8 cellular contexts compared by ENCODE assay signal in genomic region chr6:53792973-53793317, GRCh38. TPM values are rescaled to one million over a fixed set of nuclear protein-coding genes. Genes with fewer than 3 reads are reported as not detected.
DNase-seq lines count a peak whose midpoint lies in the region; ATAC-seq, FAIRE-seq and TF ChIP-seq lines count a peak whose summit lies in the region.

No MANE protein-coding gene starts in this region.

- peak overlapping the region; percentile 72 for H2AFZ ChIP-seq in astrocyte (ENCODE audit: low read depth, low read length)

- H3K27ac Mint-ChIP-seq in activated naive CD4-positive, alpha-beta T cell treated with anti-CD3 and anti-CD28 coated beads, Interleukin-2, amount 10 ng/mL, durations not matched to agents 7 days and 5 days, result no peak overlapping the region
- H3K27ac Mint-ChIP-seq in astrocyte (ENCODE audit: unreplicated experiment), result peak overlapping the region; percentile 92

- CTCF ChIA-PET in activated naive CD4-positive, alpha-beta T cell treated with anti-CD3 and anti-CD28 coated beads, Interleukin-2, amount 10 ng/mL, durations not matched to agents 7 days and 5 days (lab: Charles Lee), result interaction anchor here (0.8 kb wide), 1 partner anchor 58 kb away, joined by 3 read pairs; no protein-coding TSS in a partner anchor

- no peak for TF ChIP-seq CTCF in astrocyte (IDR thresholded peaks at IDR 0.05; ENCODE audit: insufficient read depth, low read depth, low read length)
- no peak for TF ChIP-seq CTCF in left lung (IDR thresholded peaks at IDR 0.05)
- no peak for TF ChIP-seq CTCF in thyroid gland (IDR thresholded peaks at IDR 0.05)

- H3K4me1 ChIP-seq in astrocyte (ENCODE audit: insufficient read depth, low read length), result peaks cover 21% of the 10 kb centered on the region
- peaks cover 10 to 26% of the 10 kb centered on the region in 2 donors for H3K4me1 ChIP-seq in left lung
- peaks cover 10 to 12% of the 10 kb centered on the region in 2 donors for H3K4me1 ChIP-seq in thyroid gland

- H3K79me2 ChIP-seq in astrocyte (ENCODE audit: insufficient read depth, low read length), result peaks cover 3% of the 10 kb centered on the region

- H3K36me3 Mint-ChIP-seq in activated naive CD4-positive, alpha-beta T cell treated with anti-CD3 and anti-CD28 coated beads, Interleukin-2, amount 10 ng/mL, durations not matched to agents 7 days and 5 days, result peaks cover 2% of the 10 kb centered on the region
- H3K36me3 Mint-ChIP-seq in astrocyte (ENCODE audit: low read depth, unreplicated experiment), result peaks cover 1% of the 10 kb centered on the region

- intact Hi-C loops in left lung (cut with DNase I) (no loop called here), thyroid gland (cut with DNase I) (loop anchor here (10.0 kb wide), 1 partner anchor 152 kb away; no protein-coding TSS in a partner anchor)

- H3K4me1 Mint-ChIP-seq in activated naive CD4-positive, alpha-beta T cell treated with anti-CD3 and anti-CD28 coated beads, Interleukin-2, amount 10 ng/mL, durations not matched to agents 7 days and 5 days, result peaks cover 35% of the 10 kb centered on the region
- H3K4me1 Mint-ChIP-seq in astrocyte (ENCODE audit: low read depth, unreplicated experiment), result peaks cover 17% of the 10 kb centered on the region

- no peak for DNase-seq in activated naive CD4-positive, alpha-beta T cell treated with anti-CD3 and anti-CD28 coated beads, Interleukin-2, amount 10 ng/mL, durations not matched to agents 7 days and 5 days
- no peak for DNase-seq in activated naive CD4-positive, alpha-beta T cell (lab: John Stamatoyannopoulos, UW)
- DNase-seq in astrocyte (ENCODE audit: low read depth) (no peak), left lung (no peak), thyroid gland (no peak), HuH-7.5 (ENCODE audit: low spot score) (no peak), COR-L47 (lab: John Stamatoyannopoulos, UW) (no peak)

- H3K27ac ChIP-seq in astrocyte (ENCODE audit: low read depth, low read length) (no peak overlapping the region), left lung (peak overlapping the region in 1 of 2 donors; percentile 67), thyroid gland (peak overlapping the region; percentile 56 to 93 (median 87))

- H3K4me2 ChIP-seq in astrocyte (ENCODE audit: low read length), result peak overlapping the region; percentile 93

- H3K4me3 Mint-ChIP-seq in activated naive CD4-positive, alpha-beta T cell treated with anti-CD3 and anti-CD28 coated beads, Interleukin-2, amount 10 ng/mL, durations not matched to agents 7 days and 5 days, result peak overlapping the region; percentile 95
- H3K4me3 Mint-ChIP-seq in astrocyte (ENCODE audit: unreplicated experiment), result peak overlapping the region; percentile 95

- H3K36me3 ChIP-seq in astrocyte (ENCODE audit: insufficient read depth, low read length) (no peaks in the 10 kb centered on the region), left lung (no peaks in the 10 kb centered on the region), thyroid gland (no peaks in the 10 kb centered on the region)

- no peak overlapping the region for H3K9ac ChIP-seq in astrocyte (ENCODE audit: low read length)

- H3K27me3 ChIP-seq in astrocyte (ENCODE audit: insufficient read depth, low read length), result no peaks in the 10 kb centered on the region
- peaks cover 0 to 29% of the 10 kb centered on the region in 2 donors for H3K27me3 ChIP-seq in left lung
- H3K27me3 ChIP-seq in thyroid gland, result no peaks in the 10 kb centered on the region

- H3K9me3 Mint-ChIP-seq in activated naive CD4-positive, alpha-beta T cell treated with anti-CD3 and anti-CD28 coated beads, Interleukin-2, amount 10 ng/mL, durations not matched to agents 7 days and 5 days, result no peaks in the 10 kb centered on the region
- H3K9me3 Mint-ChIP-seq in astrocyte (ENCODE audit: unreplicated experiment), result peaks cover 4% of the 10 kb centered on the region

- peaks cover 16% of the 10 kb centered on the region for H4K20me1 ChIP-seq in astrocyte (ENCODE audit: insufficient read depth, low read length)

- TF ChIP-seq POLR2A in thyroid gland (IDR thresholded peaks at IDR 0.05), result no peak

- FAIRE-seq in astrocyte (lab: Jason Lieb, UNC), result no peak

- H3K9me3 ChIP-seq in astrocyte (ENCODE audit: insufficient read depth, low read depth, low read length), result no peaks in the 10 kb centered on the region
- H3K9me3 ChIP-seq in left lung, result peaks cover 0 to 17% of the 10 kb centered on the region in 2 donors
- no peaks in the 10 kb centered on the region for H3K9me3 ChIP-seq in thyroid gland

- peaks cover 61% of the 10 kb centered on the region for H3K27me3 Mint-ChIP-seq in activated naive CD4-positive, alpha-beta T cell treated with anti-CD3 and anti-CD28 coated beads, Interleukin-2, amount 10 ng/mL, durations not matched to agents 7 days and 5 days
- H3K27me3 Mint-ChIP-seq in astrocyte (ENCODE audit: low read depth, unreplicated experiment), result no peaks in the 10 kb centered on the region

- H3K4me3 ChIP-seq in astrocyte (ENCODE audit: insufficient read depth, low read depth, low read length) (peak overlapping the region; percentile 83), left lung (peak overlapping the region; percentile 77 to 82), thyroid gland (replicated peaks in 1 of 3) (peak overlapping the region in 2 of 3 donors; percentile 76 to 83)

- 31 to 34% methylated on average over 3 of the region's 3 CpGs for WGBS in thyroid gland, 2 donors

- ATAC-seq in left lung (no peak), HG02588 (IDR thresholded peaks at IDR 0.05; ENCODE audit: unreplicated experiment) (no peak)

RNA-seq across cellular contexts. Expression of gene LRRC1, which starts 1.9 kb away (rescaled TPM):
- total RNA-seq in astrocyte (11.8 and 14.3 TPM in 2 replicates), left lung (10 to 100 TPM; 10.1 to 16.4 TPM), thyroid gland (10 to 100 TPM; 41.7 to 52.4 (median 48.4) TPM)
